ENCODE assay signal across 10 cellular contexts in the genomic region with DNA sequence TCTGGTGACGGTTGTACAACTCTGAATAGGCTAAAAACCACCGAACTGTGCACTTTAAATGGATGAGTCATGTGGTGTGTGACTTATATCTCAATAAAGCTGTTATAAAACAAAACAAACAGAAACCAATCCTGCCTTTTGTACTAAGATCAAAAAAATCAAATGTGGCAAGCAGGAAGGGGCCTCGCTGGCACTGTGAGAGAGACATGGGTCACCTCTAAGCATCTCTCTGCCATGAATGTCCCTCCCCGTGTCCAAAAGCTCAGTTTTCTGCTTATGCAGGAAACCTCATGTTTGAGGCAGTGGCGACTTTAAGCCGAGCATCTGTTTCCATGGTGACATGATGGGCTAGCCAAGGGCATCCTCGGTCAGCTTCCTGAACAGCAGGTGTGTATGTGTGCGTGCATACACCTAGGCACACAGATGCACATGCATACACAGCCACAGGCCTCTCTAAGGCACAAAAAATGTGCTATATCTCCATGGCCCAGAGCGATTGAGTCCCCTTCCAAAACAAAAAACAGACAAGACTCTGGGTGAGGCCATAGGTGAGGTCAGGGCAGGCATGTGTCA. TPM values are rescaled to one million over a fixed set of nuclear protein-coding genes. Genes with fewer than 3 reads are reported as not detected.
DNase-seq lines count a peak whose midpoint lies in the region; ATAC-seq and TF ChIP-seq lines count a peak whose summit lies in the region.
"Had no signal": no experiment of that assay in that cellular context is flagged by ENCODE, and none has a peak within 500 bp of the region (broad histone marks: within the 10 kb centered on the region; RNA-seq: fewer than 3 reads in every experiment).

No MANE protein-coding gene starts in this region.

- H3K36me3 ChIP-seq in spleen: peaks cover 0 to 28% (median 0%) of the 10 kb centered on the region in 6 donors

- TF ChIP-seq POLR2A in spleen (IDR thresholded peaks at IDR 0.05): no peak

- no peaks in the 10 kb centered on the region for H3K27me3 ChIP-seq in spleen (replicated peaks in 1 of 7)

- TF ChIP-seq CTCF in choroid plexus epithelial cell (conservative IDR thresholded peaks at IDR 0.05; ENCODE audit: low read depth, low read length) (no peak), spleen (IDR thresholded peaks at IDR 0.05 in 8 of 11, conservative IDR thresholded peaks at IDR 0.05 in 3 of 11) (no peak)

- H3K27me3 Mint-ChIP-seq in activated CD4-positive, alpha-beta T cell treated with anti-CD3 and anti-CD28 coated beads, Interleukin-2, amount 10 ng/mL, durations not matched to agents 24 days and 14 days: no peaks in the 10 kb centered on the region

- peak overlapping the region; percentile 76 for H3K27ac Mint-ChIP-seq in activated CD4-positive, alpha-beta T cell treated with anti-CD3 and anti-CD28 coated beads, Interleukin-2, amount 10 ng/mL, durations not matched to agents 24 days and 14 days

- H3K9me3 Mint-ChIP-seq in activated CD4-positive, alpha-beta T cell treated with anti-CD3 and anti-CD28 coated beads, Interleukin-2, amount 10 ng/mL, durations not matched to agents 24 days and 14 days: no peaks in the 10 kb centered on the region

- 66 to 76% (median 74%) methylated on average over 9 of the region's 9 CpGs for WGBS in spleen, 5 donors

- H3K4me1 Mint-ChIP-seq in activated CD4-positive, alpha-beta T cell treated with anti-CD3 and anti-CD28 coated beads, Interleukin-2, amount 10 ng/mL, durations not matched to agents 24 days and 14 days: peaks cover 10% of the 10 kb centered on the region

- DNase-seq in activated CD4-positive, alpha-beta T cell treated with anti-CD3 and anti-CD28 coated beads, Interleukin-2, amount 10 ng/mL, durations not matched to agents 24 days and 14 days: peak; percentile 68
- no peak for DNase-seq in activated CD4-positive, alpha-beta T cell treated with anti-CD3 and anti-CD28 coated beads for 4 hours
- peak; percentile 92 for DNase-seq in T1000 (lab: John Stamatoyannopoulos, UW)
- DNase-seq in choroid plexus epithelial cell (ENCODE audit: low read depth): peak; percentile 42
- peak; percentile 3 for DNase-seq in spleen
- DNase-seq: kidney glomerular epithelial cell, NCI-H2171 had no signal

- intact Hi-C loops in activated CD4-positive, alpha-beta T cell treated with anti-CD3 and anti-CD28 coated beads, Interleukin-2, amount 10 ng/mL, durations not matched to agents 24 days and 14 days (cut with micrococcal nuclease): loop anchor here (1.0 kb wide), 1 partner anchor 51 kb away; no protein-coding TSS in a partner anchor
- intact Hi-C loops in spleen (cut with DNase I; ENCODE audit: low total_unique reads): no loop called here

- no peaks in the 10 kb centered on the region for H3K4me1 ChIP-seq in spleen

- no peak overlapping the region for H3K4me3 Mint-ChIP-seq in activated CD4-positive, alpha-beta T cell treated with anti-CD3 and anti-CD28 coated beads, Interleukin-2, amount 10 ng/mL, durations not matched to agents 24 days and 14 days

- no peak overlapping the region for H3K4me3 ChIP-seq in choroid plexus epithelial cell (ENCODE audit: low read depth, low read length)
- H3K4me3 ChIP-seq in spleen: no peak overlapping the region

- H3K36me3 Mint-ChIP-seq in activated CD4-positive, alpha-beta T cell treated with anti-CD3 and anti-CD28 coated beads, Interleukin-2, amount 10 ng/mL, durations not matched to agents 24 days and 14 days (ENCODE audit: low read depth): peaks cover 1% of the 10 kb centered on the region

- no peak overlapping the region for H3K27ac ChIP-seq in spleen

- H3K9me3 ChIP-seq in spleen: no peaks in the 10 kb centered on the region

- no peak for ATAC-seq in HG02870 (IDR thresholded peaks at IDR 0.05; ENCODE audit: unreplicated experiment)
- no peak for ATAC-seq in GM18858 (IDR thresholded peaks at IDR 0.05; ENCODE audit: unreplicated experiment)
- ATAC-seq in GM21619 (IDR thresholded peaks at IDR 0.05; ENCODE audit: unreplicated experiment): no peak

RNA-seq across cellular contexts. Expression of gene ARL6IP4, which starts 44.4 kb away (rescaled TPM):
- 150 and 160 TPM in 2 replicates for total RNA-seq in activated CD4-positive, alpha-beta T cell treated with anti-CD3 and anti-CD28 coated beads, Interleukin-2, amount 10 ng/mL, durations not matched to agents 24 days and 14 days
- 100 to 1,000 TPM; 150 to 202 (median 181) TPM for total RNA-seq in spleen
- 100 to 1,000 TPM; 308 to 419 (median 377) TPM for polyA plus RNA-seq in spleen

RNA-seq across cellular contexts. Expression of gene OGFOD2, which starts 49.9 kb away (rescaled TPM):
- total RNA-seq in activated CD4-positive, alpha-beta T cell treated with anti-CD3 and anti-CD28 coated beads, Interleukin-2, amount 10 ng/mL, durations not matched to agents 24 days and 14 days: 22.7 and 23.4 TPM in 2 replicates
- 10 to 100 TPM in 6 of 7 donors, 1 to 10 TPM in 1; 9.5 to 24.7 (median 20.4) TPM for total RNA-seq in spleen
- 10 to 100 TPM; 18.5 to 32.3 (median 28.1) TPM for polyA plus RNA-seq in spleen

RNA-seq across cellular contexts. Expression of gene ABCB9, which starts 58.6 kb away (rescaled TPM):
- 3.7 and 4.1 TPM in 2 replicates for total RNA-seq in activated CD4-positive, alpha-beta T cell treated with anti-CD3 and anti-CD28 coated beads, Interleukin-2, amount 10 ng/mL, durations not matched to agents 24 days and 14 days
- total RNA-seq in spleen: 1 to 10 TPM; 4.1 to 6.2 (median 5.5) TPM
- polyA plus RNA-seq in spleen: 1 to 10 TPM; 1.5 to 2.8 (median 1.7) TPM

Comparison
In these comparisons a context has a peak if more than half of its experiments do, and no peak if none do; other contexts are left out.
1. DNase-seq: peak in activated CD4-positive, alpha-beta T cell treated with anti-CD3 and anti-CD28 coated beads, Interleukin-2, amount 10 ng/mL, durations not matched to agents 24 days and 14 days (single experiment), T1000 (single experiment), choroid plexus epithelial cell (single experiment) and spleen (single experiment); none in activated CD4-positive, alpha-beta T cell treated with anti-CD3 and anti-CD28 coated beads for 4 hours (0 of 2).